Comparison of ENCODE assay signal across 8 cellular contexts in the genomic region with DNA sequence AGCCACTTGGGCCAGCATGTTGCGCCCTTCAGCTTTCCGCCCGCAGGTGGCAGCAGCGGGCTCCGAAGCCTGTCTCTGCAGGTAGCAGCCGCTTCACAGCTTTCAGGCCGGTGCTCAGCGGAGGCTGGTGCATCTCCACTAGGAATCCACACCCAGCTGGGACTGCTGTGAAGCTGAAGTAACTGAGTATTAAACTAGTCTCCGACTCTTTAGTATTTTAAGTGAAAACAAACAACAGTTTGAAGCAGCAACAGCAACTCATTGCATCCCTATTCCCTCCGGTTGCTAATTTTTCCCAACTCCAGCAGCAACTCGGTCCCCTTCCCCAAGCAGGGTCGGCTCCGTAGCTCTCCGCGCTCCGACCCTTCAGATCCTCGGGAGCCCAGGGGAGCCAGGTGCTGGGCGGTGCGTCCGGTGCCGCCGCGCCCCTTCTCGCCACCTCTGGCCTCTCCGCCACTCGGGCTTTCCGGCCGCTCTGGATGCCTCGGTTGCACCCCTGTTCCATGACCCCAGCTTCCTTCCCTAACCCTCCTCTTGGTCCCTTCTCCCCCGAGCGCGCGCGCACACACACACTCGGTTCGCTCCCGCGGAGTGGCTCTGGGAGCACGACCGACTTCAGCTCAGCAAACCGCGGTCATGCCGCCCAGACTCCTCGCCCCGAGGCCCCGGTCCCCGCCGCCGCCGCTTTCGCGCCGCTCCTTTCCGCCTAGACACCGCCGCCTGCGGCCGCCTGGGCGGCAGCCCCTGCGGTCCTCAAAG. TPM values are rescaled to one million over a fixed set of nuclear protein-coding genes. Genes with fewer than 3 reads are reported as not detected.
DNase-seq lines count a peak whose midpoint lies in the region; ATAC-seq, FAIRE-seq and TF ChIP-seq lines count a peak whose summit lies in the region.

No MANE protein-coding gene starts in this region.

- H3K9ac ChIP-seq in mucosa of rectum (ENCODE audit: low read depth in 1 of 2, low read length in 2 of 2), result no peak overlapping the region

- 1% methylated on average over 31 of the region's 60 CpGs for WGBS in esophagus muscularis mucosa

- peaks cover 16% of the 10 kb centered on the region for H3K27me3 Mint-ChIP-seq in Calu3 (ENCODE audit: unreplicated experiment)

- H3K27ac ChIP-seq in esophagus muscularis mucosa (replicated peaks in 1 of 4), result no peak overlapping the region
- no peak overlapping the region for H3K27ac ChIP-seq in mucosa of rectum (ENCODE audit: low read depth in 2 of 2, low read length in 2 of 2)

- no peak for TF ChIP-seq EP300 in esophagus muscularis mucosa (IDR thresholded peaks at IDR 0.05)

- no TSS peak for BruUV-seq in Calu3 (replicated peaks; lab: Mats Ljungman, UMichigan)

- H3K9me3 ChIP-seq in esophagus muscularis mucosa (no peaks in the 10 kb centered on the region), mucosa of rectum (ENCODE audit: control insufficient read depth in 2 of 2, low read length in 2 of 2) (no peaks in the 10 kb centered on the region)

- intact Hi-C loops in Calu3 (cut with micrococcal nuclease; ENCODE audit: unreplicated experiment) (loop anchor here (1.0 to 2.0 kb wide), 2 partner anchors 163 to 994 kb away; no protein-coding TSS in a partner anchor), esophagus muscularis mucosa (cut with DNase I) (loop anchor here (5.0 to 10.0 kb wide), 2 partner anchors 164 to 1052 kb away; no protein-coding TSS in a partner anchor)

- peak overlapping the region; percentile 55 to 63 (median 60) for H3K4me3 ChIP-seq in esophagus muscularis mucosa
- peak overlapping the region; percentile 52 to 56 for H3K4me3 ChIP-seq in mucosa of rectum (ENCODE audit: low read length in 2 of 2)

- peak; percentile 95 for ATAC-seq in GM21390 (IDR thresholded peaks at IDR 0.05; ENCODE audit: unreplicated experiment)

- CTCF ChIA-PET in Calu3 (lab: Charles Lee), result interaction anchor here (0.6 to 1.6 kb wide), 7 partner anchors 26 to 993 kb away, joined by 3 to 11 read pairs (median 4); no protein-coding TSS in a partner anchor

- TF ChIP-seq CTCF in Calu3 (IDR thresholded peaks at IDR 0.05; ENCODE audit: unreplicated experiment), result peak; percentile 64
- peak; percentile 73 to 96 (median 86) for TF ChIP-seq CTCF in esophagus muscularis mucosa (IDR thresholded peaks at IDR 0.05)

- H3K36me3 Mint-ChIP-seq in Calu3 (ENCODE audit: insufficient read depth, unreplicated experiment), result peaks cover 12% of the 10 kb centered on the region

- peaks cover 5 to 21% (median 19%) of the 10 kb centered on the region in 4 donors for H3K4me1 ChIP-seq in esophagus muscularis mucosa
- peaks cover 0 to 5% of the 10 kb centered on the region in 2 donors for H3K4me1 ChIP-seq in mucosa of rectum (ENCODE audit: control insufficient read depth in 2 of 2, insufficient read depth in 2 of 2, low read length in 2 of 2)

- no peaks in the 10 kb centered on the region for H3K9me3 Mint-ChIP-seq in Calu3 (ENCODE audit: low read depth, unreplicated experiment)

- H3K36me3 ChIP-seq in esophagus muscularis mucosa (no peaks in the 10 kb centered on the region), mucosa of rectum (ENCODE audit: control insufficient read depth in 2 of 2, insufficient read depth in 2 of 2, low read length in 2 of 2) (no peaks in the 10 kb centered on the region)

- H3K27me3 ChIP-seq in esophagus muscularis mucosa (peaks cover 0 to 16% (median 7%) of the 10 kb centered on the region in 4 donors), mucosa of rectum (ENCODE audit: control insufficient read depth in 2 of 2, insufficient read depth in 2 of 2, low read length in 2 of 2) (peaks cover 18 to 19% of the 10 kb centered on the region in 2 donors)

- no peaks in the 10 kb centered on the region for H3K4me1 Mint-ChIP-seq in Calu3 (ENCODE audit: low read depth, unreplicated experiment)

- FAIRE-seq in HTR-8/SVneo (lab: Jason Lieb, UNC), result no peak

- no peak for TF ChIP-seq POLR2A in esophagus muscularis mucosa (IDR thresholded peaks at IDR 0.05; ENCODE audit: low read depth)

- DNase-seq in Calu3 (peak; percentile 82), HTR-8/SVneo (ENCODE audit: insufficient read length, low spot score) (peak; percentile 75), NOMO-1 treated with DMSO at 0.1 percent for 48 hours (lab: John Stamatoyannopoulos, UW; ENCODE audit: unreplicated experiment) (peak; percentile 86), esophagus muscularis mucosa (ENCODE audit: extremely low spot score) (peak; percentile 93)
- DNase-seq in activated T-cell treated with anti-CD3 and anti-CD28 coated beads, Interleukin-2, amount 50 U/mL, for 1 hour, result peak; percentile 45
- peak; percentile 35 to 43 for DNase-seq in stimulated activated CD8-positive, alpha-beta memory T cell treated with anti-CD3 and anti-CD28 coated beads, Interleukin-7, amount 100 ng/mL, for 48 hours (ENCODE audit: extremely low read depth in 1 of 2, low read depth in 1 of 2)

- H3K4me3 Mint-ChIP-seq in Calu3 (ENCODE audit: low read depth, unreplicated experiment), result peak overlapping the region; percentile 78

- no peak overlapping the region for H3K27ac Mint-ChIP-seq in Calu3 (ENCODE audit: unreplicated experiment)

RNA-seq across cellular contexts. Expression of a gene that starts 0.8 kb away (rescaled TPM):
- total RNA-seq in Calu3 (2022) (not detected in 2 replicates), esophagus muscularis mucosa (under 1 TPM in 3 of 4 donors, not detected in 1; 0.11 to 0.66 (median 0.13) TPM)

Comparison
In these comparisons a context has a peak if more than half of its experiments do, and no peak if none do; other contexts are left out.
1. DNase-seq: peak in every context shown above with its lines; median percentile 93 in esophagus muscularis mucosa; 86 in NOMO-1 treated with DMSO at 0.1 percent for 48 hours; 82 in Calu3; 75 in HTR-8/SVneo; 45 in activated T-cell treated with anti-CD3 and anti-CD28 coated beads, Interleukin-2, amount 50 U/mL, for 1 hour; 39 in stimulated activated CD8-positive, alpha-beta memory T cell treated with anti-CD3 and anti-CD28 coated beads, Interleukin-7, amount 100 ng/mL, for 48 hours.